Comparison of ENCODE assay signal across 7 cellular contexts in genomic region chr15:40893733-40894688, GRCh38. TPM values are rescaled to one million over a fixed set of nuclear protein-coding genes. Genes with fewer than 3 reads are reported as not detected.
DNase-seq lines count a peak whose midpoint lies in the region; ATAC-seq and TF ChIP-seq lines count a peak whose summit lies in the region.

A gene with protein sequence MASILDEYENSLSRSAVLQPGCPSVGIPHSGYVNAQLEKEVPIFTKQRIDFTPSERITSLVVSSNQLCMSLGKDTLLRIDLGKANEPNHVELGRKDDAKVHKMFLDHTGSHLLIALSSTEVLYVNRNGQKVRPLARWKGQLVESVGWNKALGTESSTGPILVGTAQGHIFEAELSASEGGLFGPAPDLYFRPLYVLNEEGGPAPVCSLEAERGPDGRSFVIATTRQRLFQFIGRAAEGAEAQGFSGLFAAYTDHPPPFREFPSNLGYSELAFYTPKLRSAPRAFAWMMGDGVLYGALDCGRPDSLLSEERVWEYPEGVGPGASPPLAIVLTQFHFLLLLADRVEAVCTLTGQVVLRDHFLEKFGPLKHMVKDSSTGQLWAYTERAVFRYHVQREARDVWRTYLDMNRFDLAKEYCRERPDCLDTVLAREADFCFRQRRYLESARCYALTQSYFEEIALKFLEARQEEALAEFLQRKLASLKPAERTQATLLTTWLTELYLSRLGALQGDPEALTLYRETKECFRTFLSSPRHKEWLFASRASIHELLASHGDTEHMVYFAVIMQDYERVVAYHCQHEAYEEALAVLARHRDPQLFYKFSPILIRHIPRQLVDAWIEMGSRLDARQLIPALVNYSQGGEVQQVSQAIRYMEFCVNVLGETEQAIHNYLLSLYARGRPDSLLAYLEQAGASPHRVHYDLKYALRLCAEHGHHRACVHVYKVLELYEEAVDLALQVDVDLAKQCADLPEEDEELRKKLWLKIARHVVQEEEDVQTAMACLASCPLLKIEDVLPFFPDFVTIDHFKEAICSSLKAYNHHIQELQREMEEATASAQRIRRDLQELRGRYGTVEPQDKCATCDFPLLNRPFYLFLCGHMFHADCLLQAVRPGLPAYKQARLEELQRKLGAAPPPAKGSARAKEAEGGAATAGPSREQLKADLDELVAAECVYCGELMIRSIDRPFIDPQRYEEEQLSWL (plus strand): TSS chr15:40894450. CDS start chr15:40894769, 319 bp downstream.

- peak within 1 kb of the TSS; percentile 85 to 89 for H3K27ac ChIP-seq in ascending aorta
- peak within 1 kb of the TSS; percentile 80 for H3K27ac ChIP-seq in right cardiac atrium (ENCODE audit: low read length)

- peaks cover 0 to 13% of the 10 kb centered on the region in 2 donors for H3K4me1 ChIP-seq in ascending aorta
- H3K4me1 ChIP-seq in right cardiac atrium (ENCODE audit: control insufficient read depth, insufficient read depth, low read length) = peaks cover 6% of the 10 kb centered on the region

- H3K9me3 ChIP-seq in ascending aorta = no peaks in the 10 kb centered on the region
- H3K9me3 ChIP-seq in right cardiac atrium (ENCODE audit: control insufficient read depth, low read length) = no peaks in the 10 kb centered on the region

- peaks cover 21% of the 10 kb centered on the region for H3K4me1 Mint-ChIP-seq in T-helper 2 cell treated with Interferon-gamma antibody and Interleukin-4, amounts not matched to agents 5 μg/mL and 100 μg/mL, for 36 hours (ENCODE audit: low read depth)

- H3K27me3 Mint-ChIP-seq in T-helper 2 cell treated with Interferon-gamma antibody and Interleukin-4, amounts not matched to agents 5 μg/mL and 100 μg/mL, for 36 hours (ENCODE audit: low read depth) = peaks cover 2% of the 10 kb centered on the region

- H3K27me3 ChIP-seq in ascending aorta = no peaks in the 10 kb centered on the region
- no peaks in the 10 kb centered on the region for H3K27me3 ChIP-seq in right cardiac atrium (ENCODE audit: control insufficient read depth, insufficient read depth)

- TF ChIP-seq POLR2A in GM18505 (IDR thresholded peaks at IDR 0.05; ENCODE audit: borderline replicate concordance, extremely low read depth, insufficient read depth, insufficient read length) = peak; percentile 70

- H3K4me3 ChIP-seq in ascending aorta = peak within 1 kb of the TSS; percentile 65 to 82
- peak within 1 kb of the TSS; percentile 82 for H3K4me3 ChIP-seq in right cardiac atrium (ENCODE audit: low read length)

- H3K4me3 Mint-ChIP-seq in T-helper 2 cell treated with Interferon-gamma antibody and Interleukin-4, amounts not matched to agents 5 μg/mL and 100 μg/mL, for 36 hours = peak within 1 kb of the TSS; percentile 100

- peaks cover 11 to 21% of the 10 kb centered on the region in 2 donors for H3K36me3 ChIP-seq in ascending aorta

- intact Hi-C loops in ascending aorta (cut with DNase I) (loop anchor here (1.0 to 5.0 kb wide), 10 partner anchors 12 to 329 kb away; partner anchors contain the start of genes CCDC32, DNAJC17, GCHFR and INO80), right cardiac atrium (cut with DNase I) (loop anchor here in 2 of 4 donors (5.0 to 10.0 kb wide), 3 partner anchors 37 to 217 kb away; partner anchors contain the start of gene RAD51 (in 1 of the 2))

- DNase-seq in NCI-H1930 (lab: John Stamatoyannopoulos, UW) (peak; percentile 86 to 89), ascending aorta (ENCODE audit: low spot score in 2 of 2) (peak; percentile 91 to 99), right cardiac atrium (peak; percentile 98 to 100 (median 99)), renal cortical epithelial cell (ENCODE audit: low read depth) (peak; percentile 90)
- peak; percentile 98 for DNase-seq in T-helper 2 cell treated with Interferon-gamma antibody and Interleukin-4, amounts not matched to agents 5 μg/mL and 100 μg/mL, for 36 hours (ENCODE audit: low spot score)

- 3% methylated on average over 55 of the region's 55 CpGs for WGBS in right cardiac atrium

- H3K36me3 Mint-ChIP-seq in T-helper 2 cell treated with Interferon-gamma antibody and Interleukin-4, amounts not matched to agents 5 μg/mL and 100 μg/mL, for 36 hours (ENCODE audit: low read depth) = peaks cover 23% of the 10 kb centered on the region

- TF ChIP-seq CTCF in ascending aorta (IDR thresholded peaks at IDR 0.05) = peak; percentile 98 to 99 (median 98)

- H3K9me3 Mint-ChIP-seq in T-helper 2 cell treated with Interferon-gamma antibody and Interleukin-4, amounts not matched to agents 5 μg/mL and 100 μg/mL, for 36 hours = no peaks in the 10 kb centered on the region

- ATAC-seq in GM18505 (IDR thresholded peaks at IDR 0.05; ENCODE audit: unreplicated experiment) (peak; percentile 81), HG02973 (IDR thresholded peaks at IDR 0.05; ENCODE audit: unreplicated experiment) (peak; percentile 82), right cardiac atrium (peak; percentile 98)

- peak within 1 kb of the TSS; percentile 99 for H3K27ac Mint-ChIP-seq in T-helper 2 cell treated with Interferon-gamma antibody and Interleukin-4, amounts not matched to agents 5 μg/mL and 100 μg/mL, for 36 hours

RNA-seq across cellular contexts. Expression of the gene that starts here (rescaled TPM):
- 51.8 TPM for total RNA-seq in ascending aorta
- total RNA-seq in right cardiac atrium = 10 to 100 TPM; 17.6 to 21.0 (median 19.4) TPM
- polyA plus RNA-seq in right cardiac atrium = 12.7 TPM
- total RNA-seq in renal cortical epithelial cell = 52.7 and 62.3 TPM in 2 replicates

Comparison
In these comparisons a context has a peak if more than half of its experiments do, and no peak if none do; other contexts are left out.
1. Peak in every context shown above with its lines: DNase-seq, ATAC-seq, H3K4me3 ChIP-seq and H3K27ac ChIP-seq.